ENCODE assay signal across 10 cellular contexts in genomic region chr9:121929893-121930875, GRCh38.
DNase-seq lines count a peak whose midpoint lies in the region; TF ChIP-seq lines count a peak whose summit lies in the region.
"Had no signal": no experiment of that assay in that cellular context is flagged by ENCODE, and none has a peak within 500 bp of the region (broad histone marks: within the 10 kb centered on the region; RNA-seq: fewer than 3 reads in every experiment).

No MANE protein-coding gene starts in this region.

- H3K27ac Mint-ChIP-seq in progenitor cell of endocrine pancreas = no peak overlapping the region
- no peak overlapping the region for H3K27ac Mint-ChIP-seq in activated T-cell treated with anti-CD3 and anti-CD28 coated beads, Interleukin-2, amount 50 U/mL, for 24 hours

- no peak overlapping the region for H3K4me3 Mint-ChIP-seq in progenitor cell of endocrine pancreas (ENCODE audit: low read depth)
- no peak overlapping the region for H3K4me3 Mint-ChIP-seq in activated T-cell treated with anti-CD3 and anti-CD28 coated beads, Interleukin-2, amount 50 U/mL, for 24 hours

- no peaks in the 10 kb centered on the region for H3K9me3 Mint-ChIP-seq in progenitor cell of endocrine pancreas (ENCODE audit: low read depth)
- no peaks in the 10 kb centered on the region for H3K9me3 Mint-ChIP-seq in activated T-cell treated with anti-CD3 and anti-CD28 coated beads, Interleukin-2, amount 50 U/mL, for 24 hours

- peak; percentile 65 for TF ChIP-seq CTCF in progenitor cell of endocrine pancreas (IDR thresholded peaks at IDR 0.05; ENCODE audit: unreplicated experiment)

- H3K36me3 Mint-ChIP-seq in progenitor cell of endocrine pancreas (ENCODE audit: insufficient read depth) = no peaks in the 10 kb centered on the region
- no peaks in the 10 kb centered on the region for H3K36me3 Mint-ChIP-seq in activated T-cell treated with anti-CD3 and anti-CD28 coated beads, Interleukin-2, amount 50 U/mL, for 24 hours (ENCODE audit: low read depth)

- H3K27me3 Mint-ChIP-seq in progenitor cell of endocrine pancreas = peaks cover 9% of the 10 kb centered on the region
- no peaks in the 10 kb centered on the region for H3K27me3 Mint-ChIP-seq in activated T-cell treated with anti-CD3 and anti-CD28 coated beads, Interleukin-2, amount 50 U/mL, for 24 hours

- H3K4me1 Mint-ChIP-seq in progenitor cell of endocrine pancreas (ENCODE audit: low read depth) = no peaks in the 10 kb centered on the region
- no peaks in the 10 kb centered on the region for H3K4me1 Mint-ChIP-seq in activated T-cell treated with anti-CD3 and anti-CD28 coated beads, Interleukin-2, amount 50 U/mL, for 24 hours (ENCODE audit: low read depth)

- DNase-seq in DMS 273 (lab: John Stamatoyannopoulos, UW; ENCODE audit: unreplicated experiment) (peak; percentile 37), DMS 273 treated with DMSO at 0.1 percent for 48 hours (lab: John Stamatoyannopoulos, UW) (no peak), HuH-7 (ENCODE audit: low spot score) (peak; percentile 56), dermis blood vessel endothelial cell (peak; percentile 42), progenitor cell of endocrine pancreas (ENCODE audit: low spot score, unreplicated experiment) (peak; percentile 34), epidermal melanocyte (ENCODE audit: insufficient read length, low spot score) (no peak), NCI-H226 (no peak)
- no peak for DNase-seq in activated T-cell treated with anti-CD3 and anti-CD28 coated beads, Interleukin-2, amount 50 U/mL, for 24 hours
- DNase-seq: NCI-H1048, posterior cingulate gyrus had no signal

Comparison
In these comparisons a context has a peak if more than half of its experiments do, and no peak if none do; other contexts are left out.
1. DNase-seq: peak in DMS 273 (single experiment), HuH-7 (single experiment), dermis blood vessel endothelial cell (single experiment) and progenitor cell of endocrine pancreas (single experiment); none in DMS 273 treated with DMSO at 0.1 percent for 48 hours (single experiment), activated T-cell treated with anti-CD3 and anti-CD28 coated beads, Interleukin-2, amount 50 U/mL, for 24 hours (single experiment), epidermal melanocyte (single experiment) and NCI-H226 (single experiment).